Comparison of ENCODE assay signal across 1 cellular context in the genomic region with DNA sequence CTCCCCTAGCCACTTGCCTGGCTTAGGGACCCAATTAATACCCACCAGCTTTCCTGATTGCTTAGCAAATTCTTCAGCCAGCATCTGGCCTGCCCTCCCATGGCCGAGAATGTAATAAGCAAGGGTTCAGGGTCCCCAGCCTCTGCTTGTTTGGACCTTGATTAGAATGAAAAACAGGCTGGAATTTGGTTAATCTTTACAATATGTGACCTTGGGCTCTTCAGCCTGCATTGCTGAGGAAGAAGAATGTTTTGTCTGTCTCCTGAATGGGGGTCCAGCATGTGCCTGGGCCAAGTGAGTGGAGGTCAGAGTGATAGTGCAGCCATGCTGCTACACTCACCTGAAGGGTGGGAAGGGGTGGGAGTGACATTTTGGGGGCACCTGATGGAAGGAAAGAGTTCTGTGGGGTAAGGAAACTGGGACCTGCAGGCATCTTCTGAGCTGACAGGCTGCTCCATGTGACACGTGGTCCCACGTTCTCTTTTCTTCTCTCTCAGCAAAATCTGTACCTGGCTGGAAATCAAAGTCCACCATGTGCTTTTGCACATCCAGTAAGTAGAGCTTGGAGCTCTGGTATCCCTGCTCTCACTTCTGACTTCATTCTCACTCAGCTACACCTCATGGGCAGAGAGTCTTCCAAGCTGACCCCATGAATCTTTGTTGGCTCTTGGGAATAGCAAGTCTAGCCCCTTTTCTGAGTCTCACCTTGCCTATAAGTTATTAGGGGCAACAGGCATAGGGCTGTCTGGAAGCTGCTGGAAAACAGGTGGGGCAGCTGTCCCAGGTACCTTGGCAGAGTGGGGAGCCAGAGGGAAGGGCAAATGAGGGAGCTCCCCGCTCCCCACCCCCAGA.
TF ChIP-seq lines count a peak whose summit lies in the region.

No MANE protein-coding gene starts in this region.

TF ChIP-seq in liver, 16 proteins besides CTCF, POLR2A, EP300 and RAD21:
- TF ChIP-seq GABPA (IDR thresholded peaks at IDR 0.05 in 1 of 2, conservative IDR thresholded peaks at IDR 0.05 in 1 of 2) (no peak), NR2F2 (IDR thresholded peaks at IDR 0.05) (no peak), HNF4G (IDR thresholded peaks at IDR 0.05) (peak; percentile 46), SP1 (IDR thresholded peaks at IDR 0.05) (peak; percentile 74), FOXA1 (IDR thresholded peaks at IDR 0.05) (no peak), TAF1 (conservative IDR thresholded peaks at IDR 0.05) (no peak), FOXA2 (IDR thresholded peaks at IDR 0.05) (no peak), EGR1 (IDR thresholded peaks at IDR 0.05; ENCODE audit: low read depth in 2 of 2) (no peak), JUND (IDR thresholded peaks at IDR 0.05) (no peak), RXRA (IDR thresholded peaks at IDR 0.05) (peak; percentile 46), YY1 (IDR thresholded peaks at IDR 0.05) (no peak), HNF4A (conservative IDR thresholded peaks at IDR 0.05) (peak; percentile 80 to 86)
- TF ChIP-seq, protein P1, sequence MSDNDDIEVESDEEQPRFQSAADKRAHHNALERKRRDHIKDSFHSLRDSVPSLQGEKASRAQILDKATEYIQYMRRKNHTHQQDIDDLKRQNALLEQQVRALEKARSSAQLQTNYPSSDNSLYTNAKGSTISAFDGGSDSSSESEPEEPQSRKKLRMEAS (IDR thresholded peaks at IDR 0.05), result no peak
- TF ChIP-seq, protein P2, sequence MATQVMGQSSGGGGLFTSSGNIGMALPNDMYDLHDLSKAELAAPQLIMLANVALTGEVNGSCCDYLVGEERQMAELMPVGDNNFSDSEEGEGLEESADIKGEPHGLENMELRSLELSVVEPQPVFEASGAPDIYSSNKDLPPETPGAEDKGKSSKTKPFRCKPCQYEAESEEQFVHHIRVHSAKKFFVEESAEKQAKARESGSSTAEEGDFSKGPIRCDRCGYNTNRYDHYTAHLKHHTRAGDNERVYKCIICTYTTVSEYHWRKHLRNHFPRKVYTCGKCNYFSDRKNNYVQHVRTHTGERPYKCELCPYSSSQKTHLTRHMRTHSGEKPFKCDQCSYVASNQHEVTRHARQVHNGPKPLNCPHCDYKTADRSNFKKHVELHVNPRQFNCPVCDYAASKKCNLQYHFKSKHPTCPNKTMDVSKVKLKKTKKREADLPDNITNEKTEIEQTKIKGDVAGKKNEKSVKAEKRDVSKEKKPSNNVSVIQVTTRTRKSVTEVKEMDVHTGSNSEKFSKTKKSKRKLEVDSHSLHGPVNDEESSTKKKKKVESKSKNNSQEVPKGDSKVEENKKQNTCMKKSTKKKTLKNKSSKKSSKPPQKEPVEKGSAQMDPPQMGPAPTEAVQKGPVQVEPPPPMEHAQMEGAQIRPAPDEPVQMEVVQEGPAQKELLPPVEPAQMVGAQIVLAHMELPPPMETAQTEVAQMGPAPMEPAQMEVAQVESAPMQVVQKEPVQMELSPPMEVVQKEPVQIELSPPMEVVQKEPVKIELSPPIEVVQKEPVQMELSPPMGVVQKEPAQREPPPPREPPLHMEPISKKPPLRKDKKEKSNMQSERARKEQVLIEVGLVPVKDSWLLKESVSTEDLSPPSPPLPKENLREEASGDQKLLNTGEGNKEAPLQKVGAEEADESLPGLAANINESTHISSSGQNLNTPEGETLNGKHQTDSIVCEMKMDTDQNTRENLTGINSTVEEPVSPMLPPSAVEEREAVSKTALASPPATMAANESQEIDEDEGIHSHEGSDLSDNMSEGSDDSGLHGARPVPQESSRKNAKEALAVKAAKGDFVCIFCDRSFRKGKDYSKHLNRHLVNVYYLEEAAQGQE (IDR thresholded peaks at IDR 0.05), result no peak
- TF ChIP-seq, protein P3, sequence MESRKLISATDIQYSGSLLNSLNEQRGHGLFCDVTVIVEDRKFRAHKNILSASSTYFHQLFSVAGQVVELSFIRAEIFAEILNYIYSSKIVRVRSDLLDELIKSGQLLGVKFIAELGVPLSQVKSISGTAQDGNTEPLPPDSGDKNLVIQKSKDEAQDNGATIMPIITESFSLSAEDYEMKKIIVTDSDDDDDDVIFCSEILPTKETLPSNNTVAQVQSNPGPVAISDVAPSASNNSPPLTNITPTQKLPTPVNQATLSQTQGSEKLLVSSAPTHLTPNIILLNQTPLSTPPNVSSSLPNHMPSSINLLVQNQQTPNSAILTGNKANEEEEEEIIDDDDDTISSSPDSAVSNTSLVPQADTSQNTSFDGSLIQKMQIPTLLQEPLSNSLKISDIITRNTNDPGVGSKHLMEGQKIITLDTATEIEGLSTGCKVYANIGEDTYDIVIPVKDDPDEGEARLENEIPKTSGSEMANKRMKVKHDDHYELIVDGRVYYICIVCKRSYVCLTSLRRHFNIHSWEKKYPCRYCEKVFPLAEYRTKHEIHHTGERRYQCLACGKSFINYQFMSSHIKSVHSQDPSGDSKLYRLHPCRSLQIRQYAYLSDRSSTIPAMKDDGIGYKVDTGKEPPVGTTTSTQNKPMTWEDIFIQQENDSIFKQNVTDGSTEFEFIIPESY (IDR thresholded peaks at IDR 0.05), result no peak
- TF ChIP-seq, protein P4, sequence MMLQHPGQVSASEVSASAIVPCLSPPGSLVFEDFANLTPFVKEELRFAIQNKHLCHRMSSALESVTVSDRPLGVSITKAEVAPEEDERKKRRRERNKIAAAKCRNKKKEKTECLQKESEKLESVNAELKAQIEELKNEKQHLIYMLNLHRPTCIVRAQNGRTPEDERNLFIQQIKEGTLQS (IDR thresholded peaks at IDR 0.05), result no peak
